ENCODE assay signal across 2 cellular contexts in the genomic region with DNA sequence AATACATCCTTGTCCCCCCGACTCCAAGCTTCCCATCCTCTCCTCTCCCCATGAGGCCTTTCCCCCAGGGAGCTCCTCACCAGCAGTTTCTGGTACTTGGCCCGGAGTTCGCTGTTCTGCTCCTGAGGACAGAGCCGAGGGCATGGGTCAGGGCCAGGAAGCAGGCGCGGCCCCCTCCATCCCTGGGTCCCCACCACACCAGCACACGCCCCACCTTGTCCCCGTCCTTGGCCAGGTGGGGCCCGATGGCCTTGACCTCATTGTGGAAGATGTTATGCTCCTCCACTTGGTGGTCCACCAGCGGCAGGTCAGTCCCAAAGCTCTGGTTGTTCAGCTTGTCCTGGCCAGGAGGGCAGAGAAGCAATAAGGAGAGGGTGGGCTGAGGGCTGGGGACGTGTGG.
TF ChIP-seq lines count a peak whose summit lies in the region.

No MANE protein-coding gene starts in this region.

TF ChIP-seq in IMR-90, 13 proteins besides CTCF, POLR2A, EP300 and RAD21:
- TF ChIP-seq RCOR1 (IDR thresholded peaks at IDR 0.05; ENCODE audit: insufficient replicate concordance, low read length) (no peak), BHLHE40 (IDR thresholded peaks at IDR 0.05; ENCODE audit: low read depth, low read length) (no peak), CEBPB (IDR thresholded peaks at IDR 0.05; ENCODE audit: low read depth, low read length) (no peak), SMC3 (IDR thresholded peaks at IDR 0.05; ENCODE audit: low read depth, low read length) (no peak), MAZ (IDR thresholded peaks at IDR 0.05; ENCODE audit: borderline replicate concordance, low read depth, low read length) (no peak), NFE2L2 (IDR thresholded peaks at IDR 0.05; ENCODE audit: low read depth, low read length) (no peak), RFX5 (IDR thresholded peaks at IDR 0.05; ENCODE audit: low read depth, low read length) (no peak), CHD1 (IDR thresholded peaks at IDR 0.05; ENCODE audit: low read depth, low read length) (no peak), MXI1 (IDR thresholded peaks at IDR 0.05; ENCODE audit: borderline replicate concordance, low read depth, low read length) (no peak), MAFK (IDR thresholded peaks at IDR 0.05; ENCODE audit: low read depth, low read length) (no peak), FOS (IDR thresholded peaks at IDR 0.05; ENCODE audit: low read depth, low read length) (no peak)
- TF ChIP-seq, protein P1, sequence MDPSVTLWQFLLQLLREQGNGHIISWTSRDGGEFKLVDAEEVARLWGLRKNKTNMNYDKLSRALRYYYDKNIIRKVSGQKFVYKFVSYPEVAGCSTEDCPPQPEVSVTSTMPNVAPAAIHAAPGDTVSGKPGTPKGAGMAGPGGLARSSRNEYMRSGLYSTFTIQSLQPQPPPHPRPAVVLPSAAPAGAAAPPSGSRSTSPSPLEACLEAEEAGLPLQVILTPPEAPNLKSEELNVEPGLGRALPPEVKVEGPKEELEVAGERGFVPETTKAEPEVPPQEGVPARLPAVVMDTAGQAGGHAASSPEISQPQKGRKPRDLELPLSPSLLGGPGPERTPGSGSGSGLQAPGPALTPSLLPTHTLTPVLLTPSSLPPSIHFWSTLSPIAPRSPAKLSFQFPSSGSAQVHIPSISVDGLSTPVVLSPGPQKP (IDR thresholded peaks at IDR 0.05; ENCODE audit: borderline replicate concordance, low read depth, low read length), result no peak

TF ChIP-seq in WTC11, 78 proteins besides CTCF, POLR2A, EP300 and RAD21:
- TF ChIP-seq CBFB (CRISPR knock-in tag; IDR thresholded peaks at IDR 0.05; ENCODE audit: low read depth), result no peak
- TF ChIP-seq, protein P2, sequence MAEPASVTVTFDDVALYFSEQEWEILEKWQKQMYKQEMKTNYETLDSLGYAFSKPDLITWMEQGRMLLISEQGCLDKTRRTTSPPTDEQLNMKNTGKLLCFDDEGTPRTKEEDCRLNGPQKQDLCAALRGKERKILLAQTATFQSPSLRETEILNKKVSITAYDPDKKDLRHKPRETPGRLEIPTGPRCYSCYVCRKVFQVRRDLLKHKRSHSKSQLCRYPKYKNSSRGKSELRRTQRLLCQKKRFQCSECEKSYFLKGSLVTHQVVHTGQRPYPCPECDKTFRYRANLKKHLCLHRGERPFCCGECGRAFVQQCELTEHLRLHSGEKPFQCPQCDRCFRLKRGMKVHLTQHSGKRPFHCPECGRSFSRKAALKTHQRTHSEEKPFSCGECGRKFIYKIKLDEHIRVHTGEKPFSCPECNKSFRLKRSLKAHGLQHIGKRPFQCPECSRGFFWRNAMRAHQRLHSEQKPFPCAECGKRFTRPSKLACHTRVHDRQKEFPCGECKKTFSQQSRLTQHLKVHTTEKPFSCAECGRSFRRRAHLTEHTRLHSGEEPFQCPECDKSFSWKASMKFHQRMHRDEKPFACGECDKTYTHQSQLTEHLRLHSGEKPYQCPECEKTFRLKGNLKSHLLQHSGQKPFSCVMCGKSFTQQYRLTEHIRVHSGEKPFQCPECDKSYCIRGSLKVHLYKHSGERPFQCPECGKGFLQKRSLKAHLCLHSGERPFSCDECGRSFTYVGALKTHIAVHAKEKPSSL (CRISPR knock-in tag; conservative IDR thresholded peaks at IDR 0.05), result no peak
- TF ChIP-seq NR1H2 (CRISPR knock-in tag; IDR thresholded peaks at IDR 0.05), result no peak
- TF ChIP-seq, protein P3, sequence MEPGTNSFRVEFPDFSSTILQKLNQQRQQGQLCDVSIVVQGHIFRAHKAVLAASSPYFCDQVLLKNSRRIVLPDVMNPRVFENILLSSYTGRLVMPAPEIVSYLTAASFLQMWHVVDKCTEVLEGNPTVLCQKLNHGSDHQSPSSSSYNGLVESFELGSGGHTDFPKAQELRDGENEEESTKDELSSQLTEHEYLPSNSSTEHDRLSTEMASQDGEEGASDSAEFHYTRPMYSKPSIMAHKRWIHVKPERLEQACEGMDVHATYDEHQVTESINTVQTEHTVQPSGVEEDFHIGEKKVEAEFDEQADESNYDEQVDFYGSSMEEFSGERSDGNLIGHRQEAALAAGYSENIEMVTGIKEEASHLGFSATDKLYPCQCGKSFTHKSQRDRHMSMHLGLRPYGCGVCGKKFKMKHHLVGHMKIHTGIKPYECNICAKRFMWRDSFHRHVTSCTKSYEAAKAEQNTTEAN (CRISPR knock-in tag; IDR thresholded peaks at IDR 0.05), result no peak
- TF ChIP-seq ZNF232 (CRISPR knock-in tag; IDR thresholded peaks at IDR 0.05), result no peak
- TF ChIP-seq TCF7 (CRISPR knock-in tag; IDR thresholded peaks at IDR 0.05; ENCODE audit: low read depth), result no peak
- TF ChIP-seq NR2C2 (CRISPR knock-in tag; IDR thresholded peaks at IDR 0.05), result no peak
- TF ChIP-seq, protein P4, sequence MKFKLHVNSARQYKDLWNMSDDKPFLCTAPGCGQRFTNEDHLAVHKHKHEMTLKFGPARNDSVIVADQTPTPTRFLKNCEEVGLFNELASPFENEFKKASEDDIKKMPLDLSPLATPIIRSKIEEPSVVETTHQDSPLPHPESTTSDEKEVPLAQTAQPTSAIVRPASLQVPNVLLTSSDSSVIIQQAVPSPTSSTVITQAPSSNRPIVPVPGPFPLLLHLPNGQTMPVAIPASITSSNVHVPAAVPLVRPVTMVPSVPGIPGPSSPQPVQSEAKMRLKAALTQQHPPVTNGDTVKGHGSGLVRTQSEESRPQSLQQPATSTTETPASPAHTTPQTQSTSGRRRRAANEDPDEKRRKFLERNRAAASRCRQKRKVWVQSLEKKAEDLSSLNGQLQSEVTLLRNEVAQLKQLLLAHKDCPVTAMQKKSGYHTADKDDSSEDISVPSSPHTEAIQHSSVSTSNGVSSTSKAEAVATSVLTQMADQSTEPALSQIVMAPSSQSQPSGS (CRISPR knock-in tag; IDR thresholded peaks at IDR 0.05; ENCODE audit: borderline replicate concordance, low read depth), result no peak
- TF ChIP-seq, protein P5, sequence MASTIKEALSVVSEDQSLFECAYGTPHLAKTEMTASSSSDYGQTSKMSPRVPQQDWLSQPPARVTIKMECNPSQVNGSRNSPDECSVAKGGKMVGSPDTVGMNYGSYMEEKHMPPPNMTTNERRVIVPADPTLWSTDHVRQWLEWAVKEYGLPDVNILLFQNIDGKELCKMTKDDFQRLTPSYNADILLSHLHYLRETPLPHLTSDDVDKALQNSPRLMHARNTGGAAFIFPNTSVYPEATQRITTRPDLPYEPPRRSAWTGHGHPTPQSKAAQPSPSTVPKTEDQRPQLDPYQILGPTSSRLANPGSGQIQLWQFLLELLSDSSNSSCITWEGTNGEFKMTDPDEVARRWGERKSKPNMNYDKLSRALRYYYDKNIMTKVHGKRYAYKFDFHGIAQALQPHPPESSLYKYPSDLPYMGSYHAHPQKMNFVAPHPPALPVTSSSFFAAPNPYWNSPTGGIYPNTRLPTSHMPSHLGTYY (CRISPR knock-in tag; IDR thresholded peaks at IDR 0.05), result no peak
- TF ChIP-seq ZNF416 (CRISPR knock-in tag; IDR thresholded peaks at IDR 0.05), result no peak
- no peak for TF ChIP-seq ELF4 (CRISPR knock-in tag; IDR thresholded peaks at IDR 0.05; ENCODE audit: low read depth)
- no peak for TF ChIP-seq FOXK1 (CRISPR knock-in tag; IDR thresholded peaks at IDR 0.05)
- TF ChIP-seq, protein P6, sequence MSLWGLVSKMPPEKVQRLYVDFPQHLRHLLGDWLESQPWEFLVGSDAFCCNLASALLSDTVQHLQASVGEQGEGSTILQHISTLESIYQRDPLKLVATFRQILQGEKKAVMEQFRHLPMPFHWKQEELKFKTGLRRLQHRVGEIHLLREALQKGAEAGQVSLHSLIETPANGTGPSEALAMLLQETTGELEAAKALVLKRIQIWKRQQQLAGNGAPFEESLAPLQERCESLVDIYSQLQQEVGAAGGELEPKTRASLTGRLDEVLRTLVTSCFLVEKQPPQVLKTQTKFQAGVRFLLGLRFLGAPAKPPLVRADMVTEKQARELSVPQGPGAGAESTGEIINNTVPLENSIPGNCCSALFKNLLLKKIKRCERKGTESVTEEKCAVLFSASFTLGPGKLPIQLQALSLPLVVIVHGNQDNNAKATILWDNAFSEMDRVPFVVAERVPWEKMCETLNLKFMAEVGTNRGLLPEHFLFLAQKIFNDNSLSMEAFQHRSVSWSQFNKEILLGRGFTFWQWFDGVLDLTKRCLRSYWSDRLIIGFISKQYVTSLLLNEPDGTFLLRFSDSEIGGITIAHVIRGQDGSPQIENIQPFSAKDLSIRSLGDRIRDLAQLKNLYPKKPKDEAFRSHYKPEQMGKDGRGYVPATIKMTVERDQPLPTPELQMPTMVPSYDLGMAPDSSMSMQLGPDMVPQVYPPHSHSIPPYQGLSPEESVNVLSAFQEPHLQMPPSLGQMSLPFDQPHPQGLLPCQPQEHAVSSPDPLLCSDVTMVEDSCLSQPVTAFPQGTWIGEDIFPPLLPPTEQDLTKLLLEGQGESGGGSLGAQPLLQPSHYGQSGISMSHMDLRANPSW (CRISPR knock-in tag; conservative IDR thresholded peaks at IDR 0.05; ENCODE audit: low read depth), result no peak
- no peak for TF ChIP-seq EMX1 (CRISPR knock-in tag; IDR thresholded peaks at IDR 0.05)
- TF ChIP-seq ZNF219 (CRISPR knock-in tag; IDR thresholded peaks at IDR 0.05; ENCODE audit: borderline replicate concordance), result no peak
- TF ChIP-seq TP53 (CRISPR knock-in tag; IDR thresholded peaks at IDR 0.05), result no peak
- no peak for TF ChIP-seq IRF2 (CRISPR knock-in tag; IDR thresholded peaks at IDR 0.05; ENCODE audit: borderline replicate concordance, low read depth)
- no peak for TF ChIP-seq ESRRA (CRISPR knock-in tag; IDR thresholded peaks at IDR 0.05; ENCODE audit: borderline replicate concordance)
- no peak for TF ChIP-seq ETV6 (CRISPR knock-in tag; IDR thresholded peaks at IDR 0.05)
